Comparison of ENCODE assay signal across 12 cellular contexts in the genomic region with DNA sequence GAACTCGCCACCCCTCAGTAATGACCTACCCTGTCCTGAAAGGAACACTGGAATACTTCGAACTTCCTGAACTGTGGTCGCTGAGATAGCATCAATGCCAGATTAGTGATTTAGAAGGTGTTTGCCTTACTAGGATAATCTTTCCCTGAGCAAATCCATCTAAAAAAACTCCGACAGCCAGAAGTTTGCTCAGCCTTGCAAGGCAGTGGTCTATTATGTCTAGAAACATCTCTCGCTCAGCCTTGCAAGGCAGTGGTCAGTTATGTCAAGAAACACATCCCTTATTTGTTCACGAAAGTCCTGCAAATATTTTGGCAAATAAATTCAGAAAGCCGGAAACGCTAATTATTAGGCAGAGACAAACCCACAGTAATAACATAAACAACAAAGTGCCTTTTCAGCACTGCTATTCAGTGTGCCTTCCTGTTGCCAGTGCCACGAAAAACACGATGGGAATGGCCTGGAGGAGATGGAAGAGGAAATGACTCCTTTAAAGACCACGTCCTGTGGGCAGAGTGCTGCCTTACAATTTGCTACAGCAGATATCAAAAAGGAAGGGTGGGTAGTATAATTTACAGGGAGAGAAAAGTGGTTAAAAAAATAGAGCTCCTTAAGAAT.
DNase-seq lines count a peak whose midpoint lies in the region; ATAC-seq and TF ChIP-seq lines count a peak whose summit lies in the region.
"Had no signal": no experiment of that assay in that cellular context is flagged by ENCODE, and none has a peak within 500 bp of the region (broad histone marks: within the 10 kb centered on the region; RNA-seq: fewer than 3 reads in every experiment).

No MANE protein-coding gene starts in this region.

- H3K27me3 ChIP-seq in gastrocnemius medialis, result no peaks in the 10 kb centered on the region
- H3K27me3 ChIP-seq: transverse colon had no signal

- in situ Hi-C loops in gastrocnemius medialis (cut with MboI; ENCODE audit: low sequenced_read_pairs in 4 of 4), result loop anchor here in 2 of 4 donors (10.0 to 25.0 kb wide), 2 partner anchors 62 to 190 kb away; partner anchors contain the start of gene GNAQ (in 1 of the 2)

- DNase-seq in GDM1 (lab: John Stamatoyannopoulos, UW) (peak; percentile 15), UCSD-AML1 (lab: John Stamatoyannopoulos, UW; ENCODE audit: unreplicated experiment) (peak; percentile 47), fibroblast of villous mesenchyme (ENCODE audit: low read depth) (peak; percentile 44), gastrocnemius medialis (no peak), NCI-H1105 treated with DMSO at 0.1 percent for 48 hours (lab: John Stamatoyannopoulos, UW) (no peak), posterior vena cava (ENCODE audit: low spot score) (no peak)
- DNase-seq: activated T-cell treated with anti-CD3 and anti-CD28 coated beads, Interleukin-2, amount 50 U/mL, for 72 hours; Calu3; effector memory CD4-positive, alpha-beta T cell; transverse colon had no signal

- TF ChIP-seq CTCF in fibroblast of villous mesenchyme (IDR thresholded peaks at IDR 0.05; ENCODE audit: insufficient read depth, low read depth, low read length), result no peak
- TF ChIP-seq CTCF in gastrocnemius medialis (IDR thresholded peaks at IDR 0.05 in 4 of 5, conservative IDR thresholded peaks at IDR 0.05 in 1 of 5), result no peak

- no peaks in the 10 kb centered on the region for H3K36me3 ChIP-seq in gastrocnemius medialis
- H3K36me3 ChIP-seq: transverse colon had no signal

- TF ChIP-seq POLR2A in gastrocnemius medialis (IDR thresholded peaks at IDR 0.05), result no peak

- peaks cover 15 to 19% of the 10 kb centered on the region in 2 donors for H3K4me1 ChIP-seq in gastrocnemius medialis

- peak overlapping the region; percentile 52 to 76 (median 72) for H3K27ac ChIP-seq in gastrocnemius medialis

- H3K4me3 ChIP-seq in fibroblast of villous mesenchyme (ENCODE audit: low read depth, low read length) (no peak overlapping the region), gastrocnemius medialis (no peak overlapping the region)
- H3K4me3 ChIP-seq: transverse colon had no signal

- H3K9me3 ChIP-seq in gastrocnemius medialis, result no peaks in the 10 kb centered on the region
- H3K9me3 ChIP-seq: transverse colon had no signal

- ATAC-seq in gastrocnemius medialis (peak in 1 of 2 donors; percentile 13), GM21528 (IDR thresholded peaks at IDR 0.05; ENCODE audit: low FRiP score, unreplicated experiment) (no peak), HG02840 (IDR thresholded peaks at IDR 0.05; ENCODE audit: low FRiP score, unreplicated experiment) (no peak)

- intact Hi-C loops in gastrocnemius medialis (cut with DNase I; ENCODE audit: low total_unique reads) (loop anchor here (10.0 kb wide), 1 partner anchor 392 kb away; no protein-coding TSS in a partner anchor), posterior vena cava (cut with DNase I) (no loop called here)

Comparison
In these comparisons a context has a peak if more than half of its experiments do, and no peak if none do; other contexts are left out.
1. DNase-seq: peak in GDM1 (single experiment), UCSD-AML1 (single experiment) and fibroblast of villous mesenchyme (single experiment); none in gastrocnemius medialis (0 of 2), NCI-H1105 treated with DMSO at 0.1 percent for 48 hours (single experiment) and posterior vena cava (single experiment).